In genomic region chr15:67080900-67081431, GRCh38 we compare ENCODE assay signal across 8 cellular contexts. TPM values are rescaled to one million over a fixed set of nuclear protein-coding genes. Genes with fewer than 3 reads are reported as not detected.
DNase-seq lines count a peak whose midpoint lies in the region; ATAC-seq, FAIRE-seq and TF ChIP-seq lines count a peak whose summit lies in the region.

No MANE protein-coding gene starts in this region.

- no peak for TF ChIP-seq CTCF in body of pancreas (IDR thresholded peaks at IDR 0.05)
- TF ChIP-seq CTCF in HepG2 (CRISPR knock-in tag; IDR thresholded peaks at IDR 0.05): peak; percentile 38; the same call in 1 of the 2 replicates

- DNase-seq in SJSA1 (ENCODE audit: low read depth in 1 of 2, low spot score in 2 of 2) (peak; percentile 79 to 86), body of pancreas (peak in 1 of 4 donors; percentile 66), HepG2 (ENCODE audit: low spot score) (no peak), DMS79 (lab: John Stamatoyannopoulos, UW) (no peak)
- peak; percentile 73 for DNase-seq in stimulated activated naive CD8-positive, alpha-beta T cell treated with anti-CD3 and anti-CD28 coated beads, Interleukin-15, Interleukin-2, amounts not matched to agents 100 U/mL and 50 U/mL, for 24 hours

- BruUV-seq in HepG2 (replicated peaks; lab: Mats Ljungman, UMichigan): no TSS peak

- H3K9ac ChIP-seq in HepG2 (ENCODE audit: insufficient read depth, low read depth, low read length): no peak overlapping the region

- H3K27ac ChIP-seq in ACC112 (ENCODE audit: low read depth, low read length) (peak overlapping the region; percentile 97), SJSA1 (peak overlapping the region; percentile 91), body of pancreas (peak overlapping the region; percentile 12 to 66 (median 64)), HepG2 (ENCODE audit: extremely low read length, insufficient read depth, low read length) (no peak overlapping the region)

- POLR2A ChIA-PET in HepG2 (lab: Yijun Ruan, JAX): interaction anchor here (2.5 kb wide), 1 partner anchor 16 kb away, joined by 13 read pairs; the partner anchor contains the start of gene SMAD3

- peaks cover 36% of the 10 kb centered on the region for H3K36me3 ChIP-seq in ACC112 (ENCODE audit: insufficient read depth, low read length)
- peaks cover 30% of the 10 kb centered on the region for H3K36me3 ChIP-seq in SJSA1
- H3K36me3 ChIP-seq in body of pancreas (replicated peaks in 1 of 2; ENCODE audit: insufficient read depth in 1 of 2, low read depth in 2 of 2): no peaks in the 10 kb centered on the region
- peaks cover 22 to 50% of the 10 kb centered on the region in 2 experiments for H3K36me3 ChIP-seq in HepG2 (replicated peaks in 1 of 2; ENCODE audit: control insufficient read depth in 1 of 2, insufficient read depth in 2 of 2, low read length in 2 of 2)

- intact Hi-C loops in body of pancreas (cut with DNase I): no loop called here
- intact Hi-C loops in HepG2 (cut with micrococcal nuclease; ENCODE audit: unreplicated experiment): no loop called here

- no peak overlapping the region for H3K4me2 ChIP-seq in HepG2 (ENCODE audit: low read depth, low read length)

- no peak for FAIRE-seq in HepG2 (lab: Jason Lieb, UNC)

- no peak for TF ChIP-seq RAD21 in HepG2 (CRISPR knock-in tag; IDR thresholded peaks at IDR 0.05)

- H3K4me1 ChIP-seq in ACC112 (ENCODE audit: control insufficient read depth, insufficient read depth, low read length, unreplicated experiment) (peaks cover 94% of the 10 kb centered on the region), SJSA1 (replicated peaks) (peaks cover 88% of the 10 kb centered on the region), body of pancreas (peaks cover 94% of the 10 kb centered on the region), HepG2 (ENCODE audit: insufficient read depth, low read length) (peaks cover 94% of the 10 kb centered on the region)

- ATAC-seq in GM18861 (IDR thresholded peaks at IDR 0.05; ENCODE audit: unreplicated experiment) (peak; percentile 32), HG03095 (IDR thresholded peaks at IDR 0.05; ENCODE audit: unreplicated experiment) (peak; percentile 32), body of pancreas (no peak), HepG2 (peak; percentile 23; the same call in 1 of the 3 replicates)
- ATAC-seq in stimulated activated naive CD8-positive, alpha-beta T cell treated with anti-CD3 and anti-CD28 coated beads, Interleukin-15, Interleukin-2, amounts not matched to agents 100 U/mL and 50 U/mL, for 24 hours: peak; percentile 68

- in situ Hi-C loops in HepG2 (cut with HindIII; ENCODE audit: extremely low pct_ligation_motif_present, low pct_unique_long_range_greater_than_20kb): no loop called here

- WGBS in body of pancreas, 2 donors: 41 to 49% methylated on average over 9 to 10 of the region's 10 CpGs
- WGBS in HepG2 (ENCODE audit: low lambda C conversion rate): 96% methylated on average over 7 of the region's 10 CpGs

- peaks cover 96% of the 10 kb centered on the region for H3K79me2 ChIP-seq in ACC112 (ENCODE audit: control insufficient read depth, insufficient read depth, low read length, unreplicated experiment)
- peaks cover 97% of the 10 kb centered on the region for H3K79me2 ChIP-seq in HepG2 (ENCODE audit: insufficient read depth, low read length)

- H2AFZ ChIP-seq in ACC112 (ENCODE audit: low read length, unreplicated experiment): peak overlapping the region; percentile 71
- H2AFZ ChIP-seq in HepG2 (ENCODE audit: low read length): no peak overlapping the region

- CTCF ChIA-PET in HepG2 (lab: Yijun Ruan, JAX; ENCODE audit: low intra/inter-chr PET ratio, low total read pairs): interaction anchor here (1.2 kb wide), 1 partner anchor 134 kb away, joined by 3 read pairs; no protein-coding TSS in a partner anchor

- H3K4me3 ChIP-seq in ACC112 (ENCODE audit: low read depth, low read length) (peak overlapping the region; percentile 61), SJSA1 (no peak overlapping the region), body of pancreas (no peak overlapping the region), HepG2 (replicated peaks in 1 of 3; ENCODE audit: insufficient read depth in 1 of 3, low read depth in 2 of 3, low read length in 3 of 3) (no peak overlapping the region)

- no peaks in the 10 kb centered on the region for H3K27me3 ChIP-seq in ACC112 (ENCODE audit: insufficient read depth, low read length)
- H3K27me3 ChIP-seq in SJSA1 (replicated peaks): no peaks in the 10 kb centered on the region
- H3K27me3 ChIP-seq in body of pancreas: no peaks in the 10 kb centered on the region
- H3K27me3 ChIP-seq in HepG2 (ENCODE audit: control insufficient read depth in 1 of 2, insufficient read depth in 2 of 2, low read length in 2 of 2): no peaks in the 10 kb centered on the region

- H4K20me1 ChIP-seq in HepG2 (ENCODE audit: insufficient read depth, low read length): peaks cover 72% of the 10 kb centered on the region

- TF ChIP-seq EP300 in HepG2 (IDR thresholded peaks at IDR 0.05; ENCODE audit: low read depth in 2 of 2, low read length in 2 of 2) (no peak), HepG2 (CRISPR knock-in tag; IDR thresholded peaks at IDR 0.05; ENCODE audit: borderline replicate concordance) (no peak)

- TF ChIP-seq POLR2A in body of pancreas (IDR thresholded peaks at IDR 0.05) (no peak), HepG2 (IDR thresholded peaks at IDR 0.05; ENCODE audit: insufficient read depth in 1 of 2, low read depth in 2 of 2, low read length in 2 of 2) (no peak)

- H3K9me3 ChIP-seq in SJSA1 (replicated peaks): no peaks in the 10 kb centered on the region
- H3K9me3 ChIP-seq in body of pancreas: no peaks in the 10 kb centered on the region
- no peaks in the 10 kb centered on the region for H3K9me3 ChIP-seq in HepG2 (ENCODE audit: low read length)

TF ChIP-seq in HepG2, 621 proteins besides CTCF, POLR2A, EP300 and RAD21 (continues in another document):
- TF ChIP-seq ZKSCAN8 (CRISPR knock-in tag; IDR thresholded peaks at IDR 0.05; ENCODE audit: borderline replicate concordance) (no peak), ZNF629 (CRISPR knock-in tag; conservative IDR thresholded peaks at IDR 0.05) (no peak)

RNA-seq across cellular contexts. Expression of gene SMAD3, which starts 15.6 kb away (rescaled TPM):
- total RNA-seq in SJSA1 (2014; rRNA removed; shearing (Covaris generic)): 19.5 and 22.0 TPM in 2 replicates
- total RNA-seq in body of pancreas (10 to 100 TPM; 19.7 to 52.4 TPM), HepG2 (2016; rRNA removed; fragmentation: Illumina TruSeq; extraction: Trizol) (8.6 and 10.0 TPM in 2 replicates)
- total RNA-seq in HepG2 (2016; cell fraction: cytosol; rRNA removed; fragmentation: Illumina TruSeq; extraction: Trizol; ENCODE audit: low read depth): 5.9 and 6.9 TPM in 2 replicates
- 8.6 and 9.2 TPM in 2 replicates for total RNA-seq in HepG2 (2016; cell fraction: insoluble cytoplasmic fraction; rRNA removed; fragmentation: Illumina TruSeq; extraction: Trizol)
- 6.1 and 6.5 TPM in 2 replicates for total RNA-seq in HepG2 (2016; cell fraction: membrane; rRNA removed; fragmentation: Illumina TruSeq; extraction: Trizol)
- 15.6 and 16.8 TPM in 2 replicates for total RNA-seq in HepG2 (2016; cell fraction: nucleus; rRNA removed; fragmentation: Illumina TruSeq; extraction: Trizol)
- polyA plus RNA-seq in HepG2 (2011; rRNA removed): 56.3 and 59.1 TPM in 2 replicates
- 15.3 and 17.1 TPM in 2 replicates for polyA plus RNA-seq in HepG2 (2011; cell fraction: cytosol; rRNA removed)
- polyA plus RNA-seq in HepG2 (2011; cell fraction: nucleus; rRNA removed): 92.6 and 110 TPM in 2 replicates
- 27.7 and 30.7 TPM in 2 replicates for polyA plus RNA-seq in HepG2 (2012)
- 0.69 and 1.4 TPM in 2 replicates for polyA plus RNA-seq in HepG2 (2016; cell fraction: cytosol; fragmentation: Illumina TruSeq; extraction: Trizol; ENCODE audit: low read depth)
- 9.8 and 12.0 TPM in 2 replicates for polyA plus RNA-seq in HepG2 (2016; cell fraction: insoluble cytoplasmic fraction; fragmentation: Illumina TruSeq; extraction: Trizol; ENCODE audit: low read depth)
- 2.7 and 3.7 TPM in 2 replicates for polyA plus RNA-seq in HepG2 (2016; cell fraction: membrane; fragmentation: Illumina TruSeq; extraction: Trizol; ENCODE audit: low read depth)
- polyA plus RNA-seq in HepG2 (2016; cell fraction: nucleus; fragmentation: Illumina TruSeq; extraction: Trizol; ENCODE audit: insufficient read depth, low read depth): 25.8 and 26.1 TPM in 2 replicates
- polyA minus RNA-seq in HepG2 (2011; rRNA and poly(A)+ RNA removed; ENCODE audit: low replicate concordance): 37.4 and 65.9 TPM in 2 replicates
- polyA minus RNA-seq in HepG2 (2011; cell fraction: cytosol; rRNA and poly(A)+ RNA removed): 17.8 and 26.2 TPM in 2 replicates
- polyA minus RNA-seq in HepG2 (2011; cell fraction: nucleus; rRNA and poly(A)+ RNA removed): 43.8 and 50.1 TPM in 2 replicates

Comparison
In these comparisons a context has a peak if more than half of its experiments do, and no peak if none do; other contexts are left out.
1. DNase-seq: peak in SJSA1 (2 of 2) and stimulated activated naive CD8-positive, alpha-beta T cell treated with anti-CD3 and anti-CD28 coated beads, Interleukin-15, Interleukin-2, amounts not matched to agents 100 U/mL and 50 U/mL, for 24 hours (single experiment); none in HepG2 (single experiment) and DMS79 (single experiment).